In genomic region chr1:53190210-53190611, GRCh38 we compare ENCODE assay signal across 2 cellular contexts.
TF ChIP-seq lines count a peak whose summit lies in the region.

No MANE protein-coding gene starts in this region.

TF ChIP-seq in WTC11, 78 proteins besides CTCF, POLR2A, EP300 and RAD21:
- TF ChIP-seq GTF2I (CRISPR knock-in tag; conservative IDR thresholded peaks at IDR 0.05): no peak
- TF ChIP-seq ZMAT4 (CRISPR knock-in tag; IDR thresholded peaks at IDR 0.05): no peak
- TF ChIP-seq NR2C2 (CRISPR knock-in tag; IDR thresholded peaks at IDR 0.05): no peak
- no peak for TF ChIP-seq PRRX2 (CRISPR knock-in tag; IDR thresholded peaks at IDR 0.05)
- no peak for TF ChIP-seq ZNF317 (CRISPR knock-in tag; IDR thresholded peaks at IDR 0.05; ENCODE audit: borderline replicate concordance, low read depth)
- TF ChIP-seq MAX (CRISPR knock-in tag; IDR thresholded peaks at IDR 0.05): no peak
- no peak for TF ChIP-seq TP53 (CRISPR knock-in tag; IDR thresholded peaks at IDR 0.05)
- TF ChIP-seq ZNF219 (CRISPR knock-in tag; IDR thresholded peaks at IDR 0.05; ENCODE audit: borderline replicate concordance): no peak
- no peak for TF ChIP-seq ZNF263 (CRISPR knock-in tag; IDR thresholded peaks at IDR 0.05; ENCODE audit: low read depth)
- TF ChIP-seq FOXP1 (CRISPR knock-in tag; IDR thresholded peaks at IDR 0.05; ENCODE audit: borderline replicate concordance): no peak
- no peak for TF ChIP-seq ESRRA (CRISPR knock-in tag; IDR thresholded peaks at IDR 0.05; ENCODE audit: borderline replicate concordance)
- TF ChIP-seq GABPB1 (CRISPR knock-in tag; IDR thresholded peaks at IDR 0.05): no peak
- TF ChIP-seq, protein P1, sequence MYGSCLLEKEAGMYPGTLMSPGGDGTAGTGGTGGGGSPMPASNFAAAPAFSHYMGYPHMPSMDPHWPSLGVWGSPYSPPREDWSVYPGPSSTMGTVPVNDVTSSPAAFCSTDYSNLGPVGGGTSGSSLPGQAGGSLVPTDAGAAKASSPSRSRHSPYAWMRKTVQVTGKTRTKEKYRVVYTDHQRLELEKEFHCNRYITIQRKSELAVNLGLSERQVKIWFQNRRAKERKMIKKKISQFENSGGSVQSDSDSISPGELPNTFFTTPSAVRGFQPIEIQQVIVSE (CRISPR knock-in tag; IDR thresholded peaks at IDR 0.05; ENCODE audit: borderline replicate concordance): no peak
- no peak for TF ChIP-seq CBFB (CRISPR knock-in tag; IDR thresholded peaks at IDR 0.05; ENCODE audit: low read depth)

TF ChIP-seq in H1, 55 proteins besides CTCF, POLR2A, EP300 and RAD21:
- TF ChIP-seq CHD2 (IDR thresholded peaks at IDR 0.05; ENCODE audit: low read length): no peak
- TF ChIP-seq CTBP2 (IDR thresholded peaks at IDR 0.05; ENCODE audit: borderline replicate concordance, insufficient read depth, insufficient read length, low read length): no peak
- TF ChIP-seq MAFK (IDR thresholded peaks at IDR 0.05; ENCODE audit: low read depth, low read length): no peak
- no peak for TF ChIP-seq TCF12 (IDR thresholded peaks at IDR 0.05; ENCODE audit: low read depth, low read length)
- TF ChIP-seq JUND (IDR thresholded peaks at IDR 0.05; ENCODE audit: low read length): no peak
- no peak for TF ChIP-seq BCL11A (IDR thresholded peaks at IDR 0.05; ENCODE audit: low read depth in 2 of 2, low read length in 2 of 2)
- no peak for TF ChIP-seq SIRT6 (IDR thresholded peaks at IDR 0.05; ENCODE audit: low read length)
- no peak for TF ChIP-seq YY1 (IDR thresholded peaks at IDR 0.05; ENCODE audit: low read depth, low read length)
- no peak for TF ChIP-seq POU5F1 (IDR thresholded peaks at IDR 0.05; ENCODE audit: low read depth, low read length)
TF ChIP-seq in H1: peak in this region for 0.
